11 cellular contexts compared by ENCODE assay signal in genomic region chr15:65595960-65596359, GRCh38. TPM values are rescaled to one million over a fixed set of nuclear protein-coding genes. Genes with fewer than 3 reads are reported as not detected.
DNase-seq lines count a peak whose midpoint lies in the region; TF ChIP-seq lines count a peak whose summit lies in the region.
"Had no signal": no experiment of that assay in that cellular context is flagged by ENCODE, and none has a peak within 500 bp of the region (broad histone marks: within the 10 kb centered on the region; RNA-seq: fewer than 3 reads in every experiment).

No MANE protein-coding gene starts in this region.

- H3F3A ChIP-seq in neural progenitor cell (ENCODE audit: low read depth) = no peaks in the 10 kb centered on the region

- H2AFZ ChIP-seq in neural progenitor cell (replicated peaks) = no peak overlapping the region

- no peak overlapping the region for H3K27ac ChIP-seq in neural progenitor cell
- H3K27ac ChIP-seq: heart left ventricle had no signal

- peak; percentile 56 for TF ChIP-seq CTCF in neural progenitor cell (IDR thresholded peaks at IDR 0.05)

- H3K9me3 ChIP-seq in neural progenitor cell (ENCODE audit: low read depth) = no peaks in the 10 kb centered on the region
- H3K9me3 ChIP-seq: heart left ventricle had no signal

- H3K9me3 Mint-ChIP-seq in neural progenitor cell = no peaks in the 10 kb centered on the region

- peaks cover 19% of the 10 kb centered on the region for H3K36me3 Mint-ChIP-seq in neural progenitor cell

- no peak overlapping the region for H3K4me3 ChIP-seq in neural progenitor cell
- H3K4me3 ChIP-seq: heart left ventricle had no signal

- H3K9ac ChIP-seq in neural progenitor cell = no peak overlapping the region

- H4K20me1 ChIP-seq in neural progenitor cell (ENCODE audit: low read depth) = no peaks in the 10 kb centered on the region

- no peak overlapping the region for H3K4me3 Mint-ChIP-seq in neural progenitor cell

- H3K79me2 ChIP-seq in neural progenitor cell (ENCODE audit: low read depth) = no peaks in the 10 kb centered on the region

- H3K27me3 ChIP-seq in neural progenitor cell = no peaks in the 10 kb centered on the region
- H3K27me3 ChIP-seq: heart left ventricle had no signal

- no peaks in the 10 kb centered on the region for H3K4me1 ChIP-seq in neural progenitor cell

- no peak overlapping the region for H3K27ac Mint-ChIP-seq in neural progenitor cell

- no peaks in the 10 kb centered on the region for H3K27me3 Mint-ChIP-seq in neural progenitor cell (ENCODE audit: insufficient read depth, low read depth)

- H3K4me1 Mint-ChIP-seq in neural progenitor cell = no peaks in the 10 kb centered on the region

- no peak overlapping the region for H3K4me2 ChIP-seq in neural progenitor cell

- peak; percentile 37 for DNase-seq in DMS 273 (lab: John Stamatoyannopoulos, UW; ENCODE audit: unreplicated experiment)
- no peak for DNase-seq in DMS 273 treated with DMSO at 0.1 percent for 48 hours (lab: John Stamatoyannopoulos, UW)
- peak; percentile 24 for DNase-seq in NCI-H1105 (lab: John Stamatoyannopoulos, UW)
- peak; percentile 72 for DNase-seq in dermis blood vessel endothelial cell
- peak; percentile 41 for DNase-seq in neural progenitor cell (ENCODE audit: low spot score)
- DNase-seq in GM03348 (ENCODE audit: low spot score) = no peak
- DNase-seq in activated CD8-positive, alpha-beta memory T cell treated with anti-CD3 and anti-CD28 coated beads, Interleukin-2, amount 50 U/mL, for 48 hours = no peak
- no peak for DNase-seq in HCEC 1CT
- DNase-seq: 8988T, heart left ventricle, NCI-H345 had no signal

- H3K36me3 ChIP-seq in neural progenitor cell = peaks cover 14% of the 10 kb centered on the region

RNA-seq across cellular contexts. Expression of gene INTS14, which starts 15.0 kb away (rescaled TPM):
- 42.9 and 48.4 TPM in 2 replicates for total RNA-seq in dermis blood vessel endothelial cell
- total RNA-seq in neural progenitor cell (ENCODE audit: low replicate concordance) = 40.2 and 54.2 TPM in 2 replicates

RNA-seq across cellular contexts. Expression of gene SLC24A1, which starts 25.8 kb away (rescaled TPM):
- total RNA-seq in dermis blood vessel endothelial cell (5.3 and 20.5 TPM in 2 replicates), neural progenitor cell (ENCODE audit: low replicate concordance) (6.0 and 10.6 TPM in 2 replicates)

Comparison
In these comparisons a context has a peak if more than half of its experiments do, and no peak if none do; other contexts are left out.
1. DNase-seq: peak in DMS 273 (single experiment), NCI-H1105 (single experiment), dermis blood vessel endothelial cell (single experiment) and neural progenitor cell (single experiment); none in DMS 273 treated with DMSO at 0.1 percent for 48 hours (single experiment), GM03348 (single experiment), activated CD8-positive, alpha-beta memory T cell treated with anti-CD3 and anti-CD28 coated beads, Interleukin-2, amount 50 U/mL, for 48 hours (single experiment) and HCEC 1CT (single experiment).